In genomic region chr18:2729757-2730156, GRCh38 we compare ENCODE assay signal across 1 cellular context.
TF ChIP-seq lines count a peak whose summit lies in the region.

No MANE protein-coding gene starts in this region.

TF ChIP-seq in K562, 482 proteins besides CTCF, POLR2A, EP300 and RAD21 (continued from another document):
- TF ChIP-seq, protein P1, sequence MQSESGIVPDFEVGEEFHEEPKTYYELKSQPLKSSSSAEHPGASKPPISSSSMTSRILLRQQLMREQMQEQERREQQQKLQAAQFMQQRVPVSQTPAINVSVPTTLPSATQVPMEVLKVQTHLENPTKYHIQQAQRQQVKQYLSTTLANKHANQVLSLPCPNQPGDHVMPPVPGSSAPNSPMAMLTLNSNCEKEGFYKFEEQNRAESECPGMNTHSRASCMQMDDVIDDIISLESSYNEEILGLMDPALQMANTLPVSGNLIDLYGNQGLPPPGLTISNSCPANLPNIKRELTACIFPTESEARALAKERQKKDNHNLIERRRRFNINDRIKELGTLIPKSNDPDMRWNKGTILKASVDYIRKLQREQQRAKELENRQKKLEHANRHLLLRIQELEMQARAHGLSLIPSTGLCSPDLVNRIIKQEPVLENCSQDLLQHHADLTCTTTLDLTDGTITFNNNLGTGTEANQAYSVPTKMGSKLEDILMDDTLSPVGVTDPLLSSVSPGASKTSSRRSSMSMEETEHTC (IDR thresholded peaks at IDR 0.05) = no peak
- TF ChIP-seq ZNF586 (CRISPR knock-in tag; conservative IDR thresholded peaks at IDR 0.05) (no peak), U2AF1 (optimal IDR thresholded peaks at IDR 0.05; ENCODE audit: low read depth, low read length) (no peak), ZFP1 (CRISPR knock-in tag; IDR thresholded peaks at IDR 0.05) (no peak)
TF ChIP-seq in K562: peak in this region for 2.
